ENCODE assay signal across 10 cellular contexts in the genomic region with DNA sequence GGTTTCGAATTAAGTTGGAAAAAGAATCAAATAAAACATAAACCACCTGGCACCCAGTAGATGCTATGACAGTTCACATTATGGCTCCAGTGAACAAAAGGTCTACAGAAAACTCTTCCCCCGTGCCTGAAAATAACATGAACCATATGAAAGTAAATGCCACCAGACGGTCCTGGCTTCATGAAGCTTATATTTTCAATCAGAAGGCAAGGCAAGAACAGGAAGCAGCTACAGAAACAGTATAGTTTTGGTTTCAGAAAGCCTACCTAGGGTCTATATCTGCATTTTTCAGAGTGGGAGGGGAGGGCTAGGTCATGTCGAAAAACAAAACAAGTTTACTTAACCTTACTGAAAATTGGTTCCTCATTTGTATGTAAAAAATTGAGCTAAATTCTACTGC. TPM values are rescaled to one million over a fixed set of nuclear protein-coding genes. Genes with fewer than 3 reads are reported as not detected.
DNase-seq lines count a peak whose midpoint lies in the region; ATAC-seq and TF ChIP-seq lines count a peak whose summit lies in the region.
"Had no signal": no experiment of that assay in that cellular context is flagged by ENCODE, and none has a peak within 500 bp of the region (broad histone marks: within the 10 kb centered on the region; RNA-seq: fewer than 3 reads in every experiment).

No MANE protein-coding gene starts in this region.

- ATAC-seq in GM18505 (IDR thresholded peaks at IDR 0.05; ENCODE audit: unreplicated experiment): peak; percentile 66
- ATAC-seq in GM21360 (IDR thresholded peaks at IDR 0.05; ENCODE audit: unreplicated experiment): peak; percentile 80
- ATAC-seq in HG03280 (IDR thresholded peaks at IDR 0.05; ENCODE audit: unreplicated experiment): peak; percentile 77
- peak; percentile 42 for ATAC-seq in activated naive CD8-positive, alpha-beta T cell treated with anti-CD3 and anti-CD28 coated beads, Interleukin-2, amount 10 ng/mL, durations not matched to agents 7 days and 5 days (ENCODE audit: low read depth)
- ATAC-seq in Right ventricle myocardium inferior: no peak

- H3K27me3 Mint-ChIP-seq in activated naive CD8-positive, alpha-beta T cell treated with anti-CD3 and anti-CD28 coated beads, Interleukin-2, amount 10 ng/mL, durations not matched to agents 7 days and 5 days: no peaks in the 10 kb centered on the region

- peak overlapping the region; percentile 83 for H3K4me3 Mint-ChIP-seq in activated naive CD8-positive, alpha-beta T cell treated with anti-CD3 and anti-CD28 coated beads, Interleukin-2, amount 10 ng/mL, durations not matched to agents 7 days and 5 days

- H3K9me3 Mint-ChIP-seq in activated naive CD8-positive, alpha-beta T cell treated with anti-CD3 and anti-CD28 coated beads, Interleukin-2, amount 10 ng/mL, durations not matched to agents 7 days and 5 days: peaks cover 5% of the 10 kb centered on the region

- TF ChIP-seq POLR2A in GM18505 (IDR thresholded peaks at IDR 0.05; ENCODE audit: borderline replicate concordance, extremely low read depth, insufficient read depth, insufficient read length): no peak

- H3K27ac Mint-ChIP-seq in activated naive CD8-positive, alpha-beta T cell treated with anti-CD3 and anti-CD28 coated beads, Interleukin-2, amount 10 ng/mL, durations not matched to agents 7 days and 5 days: peak overlapping the region; percentile 97

- intact Hi-C loops in Right ventricle myocardium inferior (cut with DNase I): no loop called here

- H3K36me3 Mint-ChIP-seq in activated naive CD8-positive, alpha-beta T cell treated with anti-CD3 and anti-CD28 coated beads, Interleukin-2, amount 10 ng/mL, durations not matched to agents 7 days and 5 days: peaks cover 30% of the 10 kb centered on the region

- H3K4me1 Mint-ChIP-seq in activated naive CD8-positive, alpha-beta T cell treated with anti-CD3 and anti-CD28 coated beads, Interleukin-2, amount 10 ng/mL, durations not matched to agents 7 days and 5 days: peaks cover 22% of the 10 kb centered on the region

- POLR2A ChIA-PET in activated naive CD8-positive, alpha-beta T cell treated with anti-CD3 and anti-CD28 coated beads, Interleukin-2, amount 10 ng/mL, durations not matched to agents 7 days and 5 days (lab: Charles Lee): interaction anchor here (0.7 to 2.5 kb wide), 7 partner anchors 9 to 162 kb away, joined by 3 to 19 read pairs (median 4); partner anchors contain the start of genes PCF11 and PRCP

- DNase-seq in activated naive CD8-positive, alpha-beta T cell treated with anti-CD3 and anti-CD28 coated beads, Interleukin-2, amount 10 ng/mL, durations not matched to agents 7 days and 5 days: no peak
- DNase-seq in NCI-H1048 (lab: John Stamatoyannopoulos, UW) (no peak), Right ventricle myocardium inferior (ENCODE audit: missing footprints) (no peak), NCI-H226 (no peak), NCI-H2171 (lab: John Stamatoyannopoulos, UW) (no peak)
- DNase-seq: NCI-H2171 treated with DMSO at 0.1 percent for 48 hours, nucleus accumbens had no signal

RNA-seq across cellular contexts. Expression of gene RAB30, which starts 9.8 kb away (rescaled TPM):
- total RNA-seq in activated naive CD8-positive, alpha-beta T cell treated with anti-CD3 and anti-CD28 coated beads, Interleukin-2, amount 10 ng/mL, durations not matched to agents 7 days and 5 days: 10 to 100 TPM; 11.9 to 14.3 TPM
- total RNA-seq in Right ventricle myocardium inferior: 28.2 TPM
